1 cellular context compared by ENCODE assay signal in genomic region chr11:47715082-47715669, GRCh38.
A peak's percentile ranks its signal among the peaks of the same experiment; 100 is the strongest.
TF ChIP-seq lines count a peak whose summit lies in the region.

Gene AGBL2, minus strand, starts transcription at chr11:47715369. Its CDS starts 719 bp downstream, at chr11:47714650.

TF ChIP-seq in HepG2, 621 proteins besides CTCF, POLR2A, EP300 and RAD21 (continued from another document and continues in another):
- TF ChIP-seq MXD1 (CRISPR knock-in tag; IDR thresholded peaks at IDR 0.05) (no peak), RFX3 (CRISPR knock-in tag; IDR thresholded peaks at IDR 0.05) (peak; percentile 54; the same call in 1 of the 2 replicates), HDAC2 (CRISPR knock-in tag; IDR thresholded peaks at IDR 0.05) (peak; percentile 63), DMAP1 (CRISPR knock-in tag; IDR thresholded peaks at IDR 0.05) (peak; percentile 65; the same call in 1 of the 2 replicates), MED8 (CRISPR knock-in tag; IDR thresholded peaks at IDR 0.05; ENCODE audit: insufficient replicate concordance) (peak; percentile 55), ISL2 (CRISPR knock-in tag; IDR thresholded peaks at IDR 0.05) (no peak; the same call in 1 of the 2 replicates), ZMYM4 (CRISPR knock-in tag; IDR thresholded peaks at IDR 0.05) (peak; percentile 67), HIC2 (CRISPR knock-in tag; IDR thresholded peaks at IDR 0.05; ENCODE audit: low read depth) (peak; percentile 35; the same call in 1 of the 2 replicates), ZNF543 (CRISPR knock-in tag; IDR thresholded peaks at IDR 0.05) (peak; percentile 57; the same call in 1 of the 2 replicates), ZBTB10 (CRISPR knock-in tag; IDR thresholded peaks at IDR 0.05; ENCODE audit: borderline replicate concordance) (peak; percentile 56; the same call in 1 of the 2 replicates), GRHL1 (CRISPR knock-in tag; conservative IDR thresholded peaks at IDR 0.05) (no peak), SMAD1 (CRISPR knock-in tag; IDR thresholded peaks at IDR 0.05; ENCODE audit: borderline replicate concordance, low read depth) (peak; percentile 75; the same call in 1 of the 2 replicates), ZBTB33 (CRISPR knock-in tag; IDR thresholded peaks at IDR 0.05) (no peak), MAX (IDR thresholded peaks at IDR 0.05) (peak; percentile 72), ETV5 (CRISPR knock-in tag; IDR thresholded peaks at IDR 0.05; ENCODE audit: borderline replicate concordance) (peak; percentile 87), GATA4 (IDR thresholded peaks at IDR 0.05; ENCODE audit: borderline replicate concordance, low read depth) (peak; percentile 27; the same call in 1 of the 2 replicates), HNF1B (CRISPR knock-in tag; IDR thresholded peaks at IDR 0.05) (peak; percentile 84), SNAPC2 (CRISPR knock-in tag; IDR thresholded peaks at IDR 0.05) (peak; percentile 65; the same call in 1 of the 2 replicates), ZNF550 (CRISPR knock-in tag; IDR thresholded peaks at IDR 0.05; ENCODE audit: borderline replicate concordance) (peak; percentile 55; the same call in 1 of the 2 replicates), UBTF (CRISPR knock-in tag; IDR thresholded peaks at IDR 0.05) (peak; percentile 55), NFKB2 (CRISPR knock-in tag; IDR thresholded peaks at IDR 0.05; ENCODE audit: borderline replicate concordance) (peak; percentile 87; the same call in 1 of the 2 replicates), MIER3 (CRISPR knock-in tag; IDR thresholded peaks at IDR 0.05; ENCODE audit: borderline replicate concordance) (peak; percentile 49; the same call in 1 of the 2 replicates), ZNF776 (CRISPR knock-in tag; IDR thresholded peaks at IDR 0.05) (no peak), ZNF20 (CRISPR knock-in tag; IDR thresholded peaks at IDR 0.05) (no peak), ZFP62 (CRISPR knock-in tag; IDR thresholded peaks at IDR 0.05) (no peak), PRDM10 (CRISPR knock-in tag; IDR thresholded peaks at IDR 0.05; ENCODE audit: low read depth) (no peak), NFKBIZ (CRISPR knock-in tag; IDR thresholded peaks at IDR 0.05) (0 out of 2 replicates have a peak, but pooled peaks have one; percentile 58), SIN3A (IDR thresholded peaks at IDR 0.05; ENCODE audit: borderline replicate concordance, low read depth, low read length) (peak; percentile 58; the same call in 1 of the 2 replicates), ZNF264 (CRISPR knock-in tag; IDR thresholded peaks at IDR 0.05) (0 out of 2 replicates have a peak, but pooled peaks have one; percentile 22), U2AF1 (optimal IDR thresholded peaks at IDR 0.05; ENCODE audit: low read depth, low read length) (no peak), ZNF326 (CRISPR knock-in tag; IDR thresholded peaks at IDR 0.05; ENCODE audit: borderline replicate concordance) (no peak), ZNF256 (CRISPR knock-in tag; conservative IDR thresholded peaks at IDR 0.05) (0 out of 2 replicates have a peak, but pooled peaks have one; percentile 52), HHEX (CRISPR knock-in tag; IDR thresholded peaks at IDR 0.05) (no peak), THAP9 (CRISPR knock-in tag; IDR thresholded peaks at IDR 0.05; ENCODE audit: borderline replicate concordance) (peak; percentile 66; the same call in 1 of the 2 replicates), ZNF331 (CRISPR knock-in tag; IDR thresholded peaks at IDR 0.05) (peak; percentile 72; the same call in 1 of the 2 replicates)
